Comparison of ENCODE assay signal across 29 cellular contexts in genomic region chr10:10256860-10257259, GRCh38.
"Had no signal": no experiment of that assay in that cellular context is flagged by ENCODE, and none has a peak within 500 bp of the region (broad histone marks: within the 10 kb centered on the region; RNA-seq: fewer than 3 reads in every experiment).

No MANE protein-coding gene starts in this region.

- H3K36me3 Mint-ChIP-seq: stimulated activated memory B cell treated with anti-CD40 and anti-IgM and Interleukin-4, amounts not matched to agents 10 μg/mL and 1 μg/mL and 100 μg/mL, for 72 hours; type B pancreatic cell had no signal

- DNase-seq: colonic mucosa; effector memory CD8-positive, alpha-beta T cell; foreskin keratinocyte; heart right ventricle; hippocampal formation; left cardiac atrium; mesenchymal stem cell; mucosa of descending colon; naive thymus-derived CD8-positive, alpha-beta T cell; nephron progenitor cell; occipital lobe; ovary; posterior cingulate gyrus; psoas muscle; right cardiac atrium; sigmoid colon; stimulated activated CD4-positive, alpha-beta T cell treated with anti-CD3 and anti-CD28 coated beads, Interleukin-2, amount 100 ng/mL, for 24 hours; stimulated activated CD4-positive, alpha-beta T cell treated with anti-CD3 and anti-CD28 coated beads, Interleukin-4, amount 100 ng/mL, for 4 hours; stimulated activated naive CD8-positive, alpha-beta T cell treated with anti-CD3 and anti-CD28 coated beads, Interleukin-15, Interleukin-2, amounts not matched to agents 100 U/mL and 50 U/mL, for 24 hours; substantia nigra; testis; tibial artery had no signal

- H3K27me3 ChIP-seq: colonic mucosa, foreskin keratinocyte, gastroesophageal sphincter, heart right ventricle, left lung, ovary, sigmoid colon, testis, tibial artery had no signal

- H3K4me1 Mint-ChIP-seq: mesothelial cell of epicardium; naive thymus-derived CD8-positive, alpha-beta T cell; stimulated activated memory B cell treated with anti-CD40 and anti-IgM and Interleukin-4, amounts not matched to agents 10 μg/mL and 1 μg/mL and 100 μg/mL, for 72 hours had no signal

- H3K4me3 Mint-ChIP-seq: dendritic cell treated with granulocyte-macrophage colony-stimulating factor and Interleukin-4, amounts not matched to agents 40 ng/mL and 50 ng/mL, for 4 days; effector memory CD8-positive, alpha-beta T cell; mesothelial cell of epicardium; naive thymus-derived CD8-positive, alpha-beta T cell; nephron progenitor cell; stimulated activated memory B cell treated with anti-CD40 and anti-IgM and Interleukin-4, amounts not matched to agents 10 μg/mL and 1 μg/mL and 100 μg/mL, for 72 hours; type B pancreatic cell had no signal

- ATAC-seq: effector memory CD8-positive, alpha-beta T cell; foreskin keratinocyte; gastroesophageal sphincter; heart right ventricle; left cardiac atrium; left lung; mucosa of descending colon; naive thymus-derived CD8-positive, alpha-beta T cell; psoas muscle; right cardiac atrium; stimulated activated memory B cell treated with anti-CD40 and anti-IgM and Interleukin-4, amounts not matched to agents 10 μg/mL and 1 μg/mL and 100 μg/mL, for 72 hours; stimulated activated naive CD8-positive, alpha-beta T cell treated with anti-CD3 and anti-CD28 coated beads, Interleukin-15, Interleukin-2, amounts not matched to agents 100 U/mL and 50 U/mL, for 24 hours had no signal

- FAIRE-seq: islet of Langerhans had no signal

- H3K36me3 ChIP-seq: colonic mucosa, gastroesophageal sphincter, heart right ventricle, left lung, ovary, sigmoid colon, tibial artery had no signal

- H3K27ac Mint-ChIP-seq: dendritic cell treated with granulocyte-macrophage colony-stimulating factor and Interleukin-4, amounts not matched to agents 40 ng/mL and 50 ng/mL, for 4 days; effector memory CD8-positive, alpha-beta T cell; mesothelial cell of epicardium; naive thymus-derived CD8-positive, alpha-beta T cell; nephron progenitor cell; stimulated activated memory B cell treated with anti-CD40 and anti-IgM and Interleukin-4, amounts not matched to agents 10 μg/mL and 1 μg/mL and 100 μg/mL, for 72 hours; type B pancreatic cell had no signal

- H3K27me3 Mint-ChIP-seq: dendritic cell treated with granulocyte-macrophage colony-stimulating factor and Interleukin-4, amounts not matched to agents 40 ng/mL and 50 ng/mL, for 4 days; effector memory CD8-positive, alpha-beta T cell; naive thymus-derived CD8-positive, alpha-beta T cell; stimulated activated memory B cell treated with anti-CD40 and anti-IgM and Interleukin-4, amounts not matched to agents 10 μg/mL and 1 μg/mL and 100 μg/mL, for 72 hours; type B pancreatic cell had no signal

- H3K4me3 ChIP-seq: colonic mucosa, gastroesophageal sphincter, heart right ventricle, left lung, mucosa of descending colon, ovary, psoas muscle, sigmoid colon, testis, tibial artery had no signal
